ENCODE assay signal across 16 cellular contexts in the genomic region with DNA sequence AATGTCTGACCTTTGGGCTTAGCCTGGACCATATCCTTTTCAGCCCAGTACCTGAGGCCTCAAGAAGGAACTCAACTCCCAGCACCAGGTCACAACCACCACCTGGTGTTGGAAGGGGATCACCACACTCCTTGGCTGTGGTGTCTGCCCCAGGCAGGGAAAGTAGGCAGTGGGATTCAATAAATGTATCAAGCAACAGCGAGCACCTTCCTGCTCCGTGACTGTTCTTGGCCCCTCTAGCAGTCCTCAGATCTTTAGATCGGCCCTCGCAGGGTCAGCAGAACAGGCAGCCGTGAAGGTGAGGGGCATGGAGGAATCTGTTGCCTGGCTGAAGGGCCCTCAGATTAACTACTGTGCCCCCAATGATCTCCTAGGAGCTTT. TPM values are rescaled to one million over a fixed set of nuclear protein-coding genes. Genes with fewer than 3 reads are reported as not detected.
DNase-seq lines count a peak whose midpoint lies in the region; ATAC-seq and TF ChIP-seq lines count a peak whose summit lies in the region.
"Had no signal": no experiment of that assay in that cellular context is flagged by ENCODE, and none has a peak within 500 bp of the region (broad histone marks: within the 10 kb centered on the region; RNA-seq: fewer than 3 reads in every experiment).

No MANE protein-coding gene starts in this region.

- H3K36me3 ChIP-seq in HCT116 (ENCODE audit: control insufficient read depth in 1 of 2, insufficient read depth in 2 of 2, low read length in 2 of 2), result peaks cover 7 to 8% of the 10 kb centered on the region in 2 experiments; a peak in 2 of 4 replicates
- H3K36me3 ChIP-seq in naive thymus-derived CD4-positive, alpha-beta T cell (ENCODE audit: control insufficient read depth in 2 of 3, insufficient read depth in 3 of 3, low read length in 3 of 3), result peaks cover 0 to 41% (median 3%) of the 10 kb centered on the region in 3 experiments
- H3K36me3 ChIP-seq: uterus had no signal

- H3K36me3 Mint-ChIP-seq in activated T-cell treated with anti-CD3 and anti-CD28 coated beads, Interleukin-2, amount 50 U/mL, for 24 hours (ENCODE audit: low read depth), result peaks cover 39% of the 10 kb centered on the region
- H3K36me3 Mint-ChIP-seq in activated T-helper 17 cell treated with anti-CD3 and anti-CD28 coated beads, Interleukin-2, amount 50 U/mL, for 72 hours (ENCODE audit: low read depth), result peaks cover 39% of the 10 kb centered on the region
- H3K36me3 Mint-ChIP-seq in naive thymus-derived CD4-positive, alpha-beta T cell, result peaks cover 0 to 10% (median 0%) of the 10 kb centered on the region in 5 donors
- H3K36me3 Mint-ChIP-seq: natural killer cell had no signal

- RAD21 ChIA-PET in HCT116 (lab: Charles Lee; ENCODE audit: low non-redundant PET in 1 of 2, low total read pairs in 2 of 2, uncharacterized antibody in 2 of 2, unreplicated experiment in 2 of 2), result no interaction called here

- no peak overlapping the region for H3K27ac ChIP-seq in HCT116 (ENCODE audit: low read depth, low read length)
- no peak overlapping the region for H3K27ac ChIP-seq in naive thymus-derived CD4-positive, alpha-beta T cell (ENCODE audit: low read depth, low read length)
- H3K27ac ChIP-seq: coronary artery, epithelial cell of prostate, SK-N-MC had no signal

- no peaks in the 10 kb centered on the region for H4K20me1 ChIP-seq in HCT116 (ENCODE audit: insufficient read depth)

- H3K4me3 ChIP-seq in HCT116 (replicated peaks in 1 of 2; ENCODE audit: low read depth in 1 of 2, low read length in 2 of 2), result no peak overlapping the region
- H3K4me3 ChIP-seq in naive thymus-derived CD4-positive, alpha-beta T cell (ENCODE audit: low read length), result no peak overlapping the region
- H3K4me3 ChIP-seq: coronary artery, prostate gland, SK-N-MC, uterus had no signal

- H3K79me2 ChIP-seq in HCT116 (ENCODE audit: insufficient read depth, low read length), result no peaks in the 10 kb centered on the region

- H3K27me3 Mint-ChIP-seq in activated T-cell treated with anti-CD3 and anti-CD28 coated beads, Interleukin-2, amount 50 U/mL, for 24 hours, result no peaks in the 10 kb centered on the region
- H3K27me3 Mint-ChIP-seq in activated T-helper 17 cell treated with anti-CD3 and anti-CD28 coated beads, Interleukin-2, amount 50 U/mL, for 72 hours, result no peaks in the 10 kb centered on the region
- no peaks in the 10 kb centered on the region for H3K27me3 Mint-ChIP-seq in naive thymus-derived CD4-positive, alpha-beta T cell
- H3K27me3 Mint-ChIP-seq: CD4-positive, alpha-beta memory T cell had no signal

- no peak for TF ChIP-seq CTCF in HCT116 (IDR thresholded peaks at IDR 0.05 in 2 of 3, conservative IDR thresholded peaks at IDR 0.05 in 1 of 3; ENCODE audit: borderline replicate concordance in 1 of 3, insufficient read depth in 1 of 3, low read depth in 2 of 3, low read length in 2 of 3)

- DNase-seq in activated T-cell treated with anti-CD3 and anti-CD28 coated beads, Interleukin-2, amount 50 U/mL, for 24 hours, result no peak
- no peak for DNase-seq in activated T-cell treated with anti-CD3 and anti-CD28 coated beads for 4 hours
- DNase-seq in HCT116 (ENCODE audit: low read depth, low spot score), result no peak
- DNase-seq in naive thymus-derived CD4-positive, alpha-beta T cell, result no peak
- no peak for DNase-seq in T-helper 9 cell
- DNase-seq: NCI-H226 had no signal

- peak overlapping the region; percentile 14 for H3K27ac Mint-ChIP-seq in activated T-cell treated with anti-CD3 and anti-CD28 coated beads, Interleukin-2, amount 50 U/mL, for 24 hours
- no peak overlapping the region for H3K27ac Mint-ChIP-seq in activated T-helper 17 cell treated with anti-CD3 and anti-CD28 coated beads, Interleukin-2, amount 50 U/mL, for 72 hours
- peak overlapping the region in 5 of 9 donors; percentile 25 to 72 (median 47) for H3K27ac Mint-ChIP-seq in naive thymus-derived CD4-positive, alpha-beta T cell
- H3K27ac Mint-ChIP-seq: natural killer cell had no signal

- no TSS peak for BruUV-seq in HCT116 (replicated peaks; lab: Mats Ljungman, UMichigan)

- no peaks in the 10 kb centered on the region for H3K9me2 ChIP-seq in HCT116 (ENCODE audit: insufficient read depth)

- no peaks in the 10 kb centered on the region for H3K27me3 ChIP-seq in HCT116 (ENCODE audit: insufficient read depth, low read length)
- no peaks in the 10 kb centered on the region for H3K27me3 ChIP-seq in naive thymus-derived CD4-positive, alpha-beta T cell (ENCODE audit: control insufficient read depth in 2 of 2, insufficient read depth in 2 of 2, low read length in 2 of 2)
- H3K27me3 ChIP-seq: uterus had no signal

- POLR2A ChIA-PET in HCT116 (lab: Charles Lee), result no interaction called here
- POLR2A ChIA-PET in naive thymus-derived CD4-positive, alpha-beta T cell (lab: Charles Lee), result interaction anchor here (0.6 kb wide), 1 partner anchor 226 kb away, joined by 3 read pairs; no protein-coding TSS in a partner anchor

- TF ChIP-seq POLR2A in HCT116 (IDR thresholded peaks at IDR 0.05; ENCODE audit: borderline replicate concordance, extremely low read depth, insufficient read depth, insufficient read length), result no peak

- H3K9ac ChIP-seq in HCT116 (ENCODE audit: low read length), result no peak overlapping the region

- no peaks in the 10 kb centered on the region for H3K9me3 ChIP-seq in HCT116 (ENCODE audit: control insufficient read depth in 1 of 2, insufficient read depth in 1 of 2, low read depth in 1 of 2, low read length in 2 of 2)
- H3K9me3 ChIP-seq in naive thymus-derived CD4-positive, alpha-beta T cell (ENCODE audit: control insufficient read depth in 2 of 3, low read length in 3 of 3), result no peaks in the 10 kb centered on the region
- H3K9me3 ChIP-seq: prostate gland, uterus had no signal

- H3K9me3 Mint-ChIP-seq in activated T-cell treated with anti-CD3 and anti-CD28 coated beads, Interleukin-2, amount 50 U/mL, for 24 hours, result no peaks in the 10 kb centered on the region
- no peaks in the 10 kb centered on the region for H3K9me3 Mint-ChIP-seq in activated T-helper 17 cell treated with anti-CD3 and anti-CD28 coated beads, Interleukin-2, amount 50 U/mL, for 72 hours
- no peaks in the 10 kb centered on the region for H3K9me3 Mint-ChIP-seq in naive thymus-derived CD4-positive, alpha-beta T cell
- H3K9me3 Mint-ChIP-seq: CD4-positive, alpha-beta memory T cell; natural killer cell had no signal

- H3K4me3 Mint-ChIP-seq in activated T-cell treated with anti-CD3 and anti-CD28 coated beads, Interleukin-2, amount 50 U/mL, for 24 hours, result no peak overlapping the region
- no peak overlapping the region for H3K4me3 Mint-ChIP-seq in activated T-helper 17 cell treated with anti-CD3 and anti-CD28 coated beads, Interleukin-2, amount 50 U/mL, for 72 hours
- no peak overlapping the region for H3K4me3 Mint-ChIP-seq in naive thymus-derived CD4-positive, alpha-beta T cell
- H3K4me3 Mint-ChIP-seq: CD4-positive, alpha-beta memory T cell; natural killer cell had no signal

- peak; percentile 12 for ATAC-seq in HCT116
- peak; percentile 14 for ATAC-seq in activated T-helper 17 cell treated with anti-CD3 and anti-CD28 coated beads, Interleukin-2, amount 50 U/mL, for 72 hours (replicated peaks)
- no peak for ATAC-seq in naive thymus-derived CD4-positive, alpha-beta T cell
- no peak for ATAC-seq in GM18498 (IDR thresholded peaks at IDR 0.05; ENCODE audit: unreplicated experiment)
- no peak for ATAC-seq in activated CD4-positive, CD25-positive, alpha-beta regulatory T cell treated with anti-CD3 and anti-CD28 coated beads, Interleukin-2, amount 50 U/mL, for 24 hours

- no peaks in the 10 kb centered on the region for H3K4me1 ChIP-seq in HCT116 (ENCODE audit: control insufficient read depth in 1 of 2, insufficient read depth in 2 of 2, low read length in 2 of 2)
- H3K4me1 ChIP-seq in naive thymus-derived CD4-positive, alpha-beta T cell (ENCODE audit: control insufficient read depth in 2 of 2, insufficient read depth in 2 of 2, low read length in 2 of 2), result peaks cover 5 to 10% of the 10 kb centered on the region in 2 donors
- H3K4me1 ChIP-seq: prostate gland, uterus had no signal

- CTCF ChIA-PET in HCT116 (lab: Charles Lee), result interaction anchor here (0.6 kb wide), 1 partner anchor 22 kb away, joined by 4 read pairs; no protein-coding TSS in a partner anchor
- CTCF ChIA-PET in naive thymus-derived CD4-positive, alpha-beta T cell (lab: Charles Lee), result interaction anchor here (0.6 to 1.6 kb wide), 7 partner anchors 9 to 1087 kb away, joined by 3 to 6 read pairs (median 5); no protein-coding TSS in a partner anchor

- intact Hi-C loops in HCT116 (cut with micrococcal nuclease), result loop anchor here (1.0 kb wide), 2 partner anchors 195 to 271 kb away; no protein-coding TSS in a partner anchor
- intact Hi-C loops in naive thymus-derived CD4-positive, alpha-beta T cell (cut with micrococcal nuclease), result loop anchor here (1.0 kb wide), 3 partner anchors 7 to 271 kb away; no protein-coding TSS in a partner anchor

- no peak overlapping the region for H2AFZ ChIP-seq in HCT116 (ENCODE audit: low read depth, low read length, poor library complexity, severe bottlenecking)

- no peak for TF ChIP-seq RAD21 in HCT116 (IDR thresholded peaks at IDR 0.05; ENCODE audit: low read depth)

- H3K4me1 Mint-ChIP-seq in activated T-cell treated with anti-CD3 and anti-CD28 coated beads, Interleukin-2, amount 50 U/mL, for 24 hours (ENCODE audit: low read depth), result peaks cover 1% of the 10 kb centered on the region
- H3K4me1 Mint-ChIP-seq in activated T-helper 17 cell treated with anti-CD3 and anti-CD28 coated beads, Interleukin-2, amount 50 U/mL, for 72 hours, result no peaks in the 10 kb centered on the region
- H3K4me1 Mint-ChIP-seq in naive thymus-derived CD4-positive, alpha-beta T cell, result peaks cover 0 to 13% (median 6%) of the 10 kb centered on the region in 7 donors

- no peak overlapping the region for H3K4me2 ChIP-seq in HCT116 (ENCODE audit: low read length)

TF ChIP-seq in HCT116, 20 proteins besides CTCF, POLR2A, EP300 and RAD21 (continues in another document):
- no peak for TF ChIP-seq CBX3 (IDR thresholded peaks at IDR 0.05; ENCODE audit: low read depth)

RNA-seq across cellular contexts. Expression of gene ARFGAP2, which starts 15.9 kb away (rescaled TPM):
- 73.5 TPM for total RNA-seq in HCT116 (2021; ENCODE audit: unreplicated experiment)
- polyA plus RNA-seq in HCT116 (2012), result 49.0 and 50.0 TPM in 2 replicates
- total RNA-seq in activated T-helper 17 cell treated with anti-CD3 and anti-CD28 coated beads, Interleukin-2, amount 50 U/mL, for 72 hours, result 10 to 100 TPM; 70.0 to 96.9 TPM
- total RNA-seq in naive thymus-derived CD4-positive, alpha-beta T cell, result 100 to 1,000 TPM; 107 to 220 (median 155) TPM
- polyA plus RNA-seq in naive thymus-derived CD4-positive, alpha-beta T cell, result 100 to 1,000 TPM; 117 to 121 TPM

RNA-seq across cellular contexts. Expression of gene PACSIN3, which starts 25.5 kb away (rescaled TPM):
- total RNA-seq in HCT116 (2021; ENCODE audit: unreplicated experiment), result 63.1 TPM
- polyA plus RNA-seq in HCT116 (2012), result 42.3 and 43.9 TPM in 2 replicates
- 1 to 10 TPM; 3.2 to 3.5 TPM for total RNA-seq in activated T-helper 17 cell treated with anti-CD3 and anti-CD28 coated beads, Interleukin-2, amount 50 U/mL, for 72 hours
- 1 to 10 TPM in 1 of 5 experiments, under 1 TPM in 1, not detected in 3; 0.34 to 4.3 TPM for total RNA-seq in naive thymus-derived CD4-positive, alpha-beta T cell
- under 1 TPM in 1 of 2 donors, not detected in 1; 0.82 TPM for polyA plus RNA-seq in naive thymus-derived CD4-positive, alpha-beta T cell

RNA-seq across cellular contexts. Expression of gene DDB2, which starts 54.0 kb away (rescaled TPM):
- 64.0 TPM for total RNA-seq in HCT116 (2021; ENCODE audit: unreplicated experiment)
- 83.8 and 91.5 TPM in 2 replicates for polyA plus RNA-seq in HCT116 (2012)
- total RNA-seq in activated T-helper 17 cell treated with anti-CD3 and anti-CD28 coated beads, Interleukin-2, amount 50 U/mL, for 72 hours, result 100 to 1,000 TPM; 202 to 335 TPM
- 100 to 1,000 TPM in 2 of 5 experiments, 10 to 100 TPM in 3; 65.4 to 135 (median 93.4) TPM for total RNA-seq in naive thymus-derived CD4-positive, alpha-beta T cell
- polyA plus RNA-seq in naive thymus-derived CD4-positive, alpha-beta T cell, result 10 to 100 TPM; 32.9 to 35.4 TPM

Comparison
In these comparisons a context has a peak if more than half of its experiments do, and no peak if none do; other contexts are left out.
1. ATAC-seq: peak in HCT116 (single experiment) and activated T-helper 17 cell treated with anti-CD3 and anti-CD28 coated beads, Interleukin-2, amount 50 U/mL, for 72 hours (single experiment); none in naive thymus-derived CD4-positive, alpha-beta T cell (single experiment), GM18498 (single experiment) and activated CD4-positive, CD25-positive, alpha-beta regulatory T cell treated with anti-CD3 and anti-CD28 coated beads, Interleukin-2, amount 50 U/mL, for 24 hours (0 of 2).
2. RNA of gene PACSIN3, which starts 25.5 kb away (total RNA-seq): 63.1 TPM in HCT116 (single experiment); 3.2 to 3.5 TPM in activated T-helper 17 cell treated with anti-CD3 and anti-CD28 coated beads, Interleukin-2, amount 50 U/mL, for 72 hours and 0.34 to 4.3 TPM in naive thymus-derived CD4-positive, alpha-beta T cell; every median in the first group is over 10 times any median in the second.